In the genomic region with DNA sequence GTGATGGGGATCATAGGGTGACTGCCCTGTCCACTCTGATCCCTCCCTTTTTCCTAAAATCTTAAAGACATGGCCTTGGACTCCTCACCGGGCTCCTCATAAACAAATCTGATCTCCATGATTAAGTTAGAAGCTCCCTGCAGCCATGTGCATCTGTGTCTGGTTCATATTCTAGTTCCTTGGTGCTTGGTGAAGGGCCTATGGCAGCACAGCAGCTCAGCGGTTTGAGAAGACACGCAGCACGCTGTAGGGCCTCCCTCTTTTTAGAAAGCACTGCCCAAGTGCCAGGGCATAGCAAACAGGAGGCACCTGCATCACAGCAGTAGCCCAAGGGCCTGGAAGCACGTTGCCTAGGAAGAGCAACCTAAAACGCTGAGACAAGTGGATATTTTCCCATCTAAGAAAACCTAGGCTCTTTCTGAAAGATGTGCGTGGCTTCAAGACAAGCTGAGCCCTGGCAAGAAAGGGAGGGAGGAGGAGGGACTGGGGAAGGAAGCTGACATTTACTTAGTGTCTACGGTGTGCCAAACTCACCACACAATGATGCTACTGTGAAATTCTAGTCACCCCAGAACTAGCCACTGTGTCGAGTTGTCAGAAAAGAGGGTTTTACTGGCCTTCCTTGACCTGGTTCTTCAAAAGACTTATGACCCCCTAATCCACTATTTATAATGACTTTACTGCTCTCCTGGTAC, we compare ENCODE assay signal across 13 cellular contexts. TPM values are rescaled to one million over a fixed set of nuclear protein-coding genes. Genes with fewer than 3 reads are reported as not detected.
DNase-seq lines count a peak whose midpoint lies in the region; ATAC-seq and TF ChIP-seq lines count a peak whose summit lies in the region.
"Had no signal": no experiment of that assay in that cellular context is flagged by ENCODE, and none has a peak within 500 bp of the region (broad histone marks: within the 10 kb centered on the region; RNA-seq: fewer than 3 reads in every experiment).

No MANE protein-coding gene starts in this region.

- no TSS peak for BruUV-seq in MCF 10A (replicated peaks; lab: Mats Ljungman, UMichigan)

- H3K27ac Mint-ChIP-seq in MCF 10A (ENCODE audit: low read depth, unreplicated experiment), result no peak overlapping the region

- H3K4me1 ChIP-seq in breast epithelium, result no peaks in the 10 kb centered on the region
- H3K4me1 ChIP-seq in transverse colon, result peaks cover 25 to 45% (median 39%) of the 10 kb centered on the region in 4 donors

- H3K36me3 ChIP-seq in breast epithelium (peaks cover under 1% of the 10 kb centered on the region), transverse colon (peaks cover 0 to 17% (median 10%) of the 10 kb centered on the region in 4 donors)

- H3K27me3 Mint-ChIP-seq in MCF 10A (ENCODE audit: insufficient read depth, unreplicated experiment), result no peaks in the 10 kb centered on the region

- intact Hi-C loops in breast epithelium (cut with DNase I; ENCODE audit: low total_unique reads) (no loop called here), MCF 10A (cut with micrococcal nuclease) (no loop called here), transverse colon (cut with DNase I; ENCODE audit: low total_unique reads) (no loop called here)

- ATAC-seq in HG03280 (IDR thresholded peaks at IDR 0.05; ENCODE audit: unreplicated experiment) (peak; percentile 21), HG03571 (IDR thresholded peaks at IDR 0.05; ENCODE audit: unreplicated experiment) (no peak), GM21528 (IDR thresholded peaks at IDR 0.05; ENCODE audit: low FRiP score, unreplicated experiment) (no peak)

- POLR2A ChIA-PET in MCF 10A (lab: Yijun Ruan, JAX), result interaction anchor here (0.7 to 4.2 kb wide), 3 partner anchors 9 to 49 kb away, joined by 3 to 19 read pairs (median 3); a partner anchor contains a TSS

- CTCF ChIA-PET in MCF 10A (lab: Yijun Ruan, JAX), result interaction anchor here (0.8 to 1.8 kb wide), 2 partner anchors 9 to 58 kb away, joined by 3 to 4 read pairs; no protein-coding TSS in a partner anchor

- 56% methylated on average over 5 to 9 of the region's 9 CpGs for WGBS in transverse colon (ENCODE audit: low coverage in 1 of 2), 2 donors

- no peak overlapping the region for H3K4me3 Mint-ChIP-seq in MCF 10A (ENCODE audit: unreplicated experiment)

- H3K9me3 ChIP-seq in breast epithelium (no peaks in the 10 kb centered on the region), transverse colon (no peaks in the 10 kb centered on the region)
- H3K9me3 ChIP-seq: lower lobe of right lung had no signal

- TF ChIP-seq POLR2A in breast epithelium (IDR thresholded peaks at IDR 0.05) (no peak), transverse colon (IDR thresholded peaks at IDR 0.05) (no peak)

- H3K4me3 ChIP-seq in breast epithelium (no peak overlapping the region), transverse colon (no peak overlapping the region)
- H3K4me3 ChIP-seq: K562, lower lobe of right lung had no signal

- TF ChIP-seq CTCF in breast epithelium (IDR thresholded peaks at IDR 0.05) (no peak), MCF 10A (IDR thresholded peaks at IDR 0.05; ENCODE audit: unreplicated experiment) (no peak), transverse colon (IDR thresholded peaks at IDR 0.05) (no peak)

- no peaks in the 10 kb centered on the region for H3K9me3 Mint-ChIP-seq in MCF 10A (ENCODE audit: unreplicated experiment)

- H3K36me3 Mint-ChIP-seq in MCF 10A (ENCODE audit: insufficient read depth, unreplicated experiment), result peaks cover 18% of the 10 kb centered on the region

- DNase-seq in breast epithelium (ENCODE audit: low spot score in 2 of 2) (no peak), MCF 10A (ENCODE audit: unreplicated experiment) (no peak), transverse colon (no peak), NCI-H146 (lab: John Stamatoyannopoulos, UW) (no peak)
- DNase-seq: activated T-cell treated with anti-CD3 and anti-CD28 coated beads for 4 hours; lower lobe of right lung; stimulated activated CD4-positive, alpha-beta T cell treated with anti-CD3 and anti-CD28 coated beads, Interleukin-4, amount 100 ng/mL, for 1 hour had no signal

- no peaks in the 10 kb centered on the region for H3K27me3 ChIP-seq in breast epithelium
- H3K27me3 ChIP-seq in transverse colon, result no peaks in the 10 kb centered on the region

- TF ChIP-seq EP300 in transverse colon (IDR thresholded peaks at IDR 0.05; ENCODE audit: low read depth), result no peak

- in situ Hi-C loops in transverse colon (cut with MboI; ENCODE audit: low pct_ligation_motif_present in 1 of 4, low pct_unique_long_range_greater_than_20kb in 1 of 4, low sequenced_read_pairs in 3 of 4), result no loop called here

- H3K27ac ChIP-seq in breast epithelium (peak overlapping the region; percentile 14 to 19), cingulate gyrus (ENCODE audit: low read depth, low read length) (peak overlapping the region; percentile 31), transverse colon (peak overlapping the region; percentile 32 to 64 (median 62))
- H3K27ac ChIP-seq: lower lobe of right lung had no signal

- H3K4me1 Mint-ChIP-seq in MCF 10A (ENCODE audit: insufficient read depth, unreplicated experiment), result no peaks in the 10 kb centered on the region

RNA-seq across cellular contexts. Expression of a gene that starts 14.9 kb away (rescaled TPM):
- total RNA-seq in breast epithelium (10 to 100 TPM; 28.3 to 48.8 (median 48.0) TPM), MCF 10A (2022) (27.6 and 31.3 TPM in 2 replicates), transverse colon (100 to 1,000 TPM; 138 to 473 (median 312) TPM)

RNA-seq across cellular contexts. Expression of a gene that starts 15.3 kb away (rescaled TPM):
- 10 to 100 TPM; 49.5 to 71.4 (median 69.4) TPM for total RNA-seq in breast epithelium
- 64.4 and 67.7 TPM in 2 replicates for total RNA-seq in MCF 10A (2022)
- 100 to 1,000 TPM; 154 to 234 (median 193) TPM for total RNA-seq in transverse colon

RNA-seq across cellular contexts. Expression of a gene that starts 31.4 kb away (rescaled TPM):
- total RNA-seq in breast epithelium (under 1 TPM in 1 of 3 donors, not detected in 2; 0.66 TPM), MCF 10A (2022) (not detected in 2 replicates), transverse colon (not detected)
- total RNA-seq: esophagus mucosa, K562, lower lobe of right lung had no signal

RNA-seq across cellular contexts. Expression of a gene that starts 32.0 kb away (rescaled TPM):
- total RNA-seq in breast epithelium, result 10 to 100 TPM; 42.7 to 70.1 (median 48.3) TPM
- 30.8 and 31.4 TPM in 2 replicates for total RNA-seq in MCF 10A (2022)
- 100 to 1,000 TPM in 2 of 4 donors, 10 to 100 TPM in 2; 63.1 to 176 (median 98.4) TPM for total RNA-seq in transverse colon

RNA-seq across cellular contexts. Expression of a gene that starts 45.2 kb away (rescaled TPM):
- total RNA-seq in breast epithelium, result under 1 TPM in 1 of 3 donors, not detected in 2; 0.15 TPM
- total RNA-seq in MCF 10A (2022), result 0.23 TPM in 1 of 2 replicates, not detected in the other
- 10 to 100 TPM in 1 of 4 donors, not detected in 3; 20.2 TPM for total RNA-seq in transverse colon
- total RNA-seq: esophagus mucosa, K562, lower lobe of right lung had no signal
